In the genomic region with DNA sequence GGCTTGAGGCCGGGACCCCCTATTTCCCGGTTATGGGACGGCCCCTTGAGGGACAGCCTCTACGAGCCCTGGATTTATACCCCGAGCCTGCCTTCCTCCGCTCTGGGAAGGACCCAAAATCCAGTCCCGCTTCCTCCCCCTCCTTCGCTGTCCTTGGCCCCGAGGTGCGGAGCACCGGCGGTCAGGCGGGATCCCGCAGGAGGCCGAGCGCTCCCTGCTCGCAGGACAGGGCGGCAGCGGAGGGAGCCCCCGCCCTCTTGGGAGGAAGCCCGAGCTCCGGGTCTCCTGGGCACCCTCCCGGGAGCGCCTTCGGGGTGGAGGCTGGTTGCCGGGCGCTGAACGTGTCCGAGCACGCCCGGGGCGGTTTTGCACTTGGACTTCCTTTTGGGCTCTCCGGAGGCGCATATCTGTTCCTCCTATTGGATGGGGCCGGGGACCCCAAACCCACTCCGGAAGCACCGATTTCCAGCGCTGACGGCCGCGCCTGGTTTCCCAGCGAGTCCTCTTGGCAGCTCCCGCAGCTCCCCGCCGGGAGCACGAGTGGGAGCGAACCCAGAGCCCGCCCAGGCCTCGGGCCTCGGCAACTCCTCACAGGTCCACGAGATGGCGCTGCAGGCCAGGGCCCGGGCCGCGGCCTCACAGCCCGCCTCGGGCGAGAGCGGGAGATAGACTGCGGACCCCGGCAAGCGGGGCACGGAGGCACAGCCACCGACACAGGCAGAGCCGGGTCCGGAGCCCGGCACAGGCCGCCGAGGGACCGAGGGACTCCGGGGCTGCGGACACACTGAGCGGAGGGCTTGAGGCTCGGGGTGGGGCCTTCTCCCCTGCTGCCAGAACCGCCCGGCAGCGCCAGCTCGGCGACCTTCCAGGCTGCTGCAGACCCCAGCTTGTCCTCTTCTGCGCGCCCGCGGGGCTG, we compare ENCODE assay signal across 9 cellular contexts. TPM values are rescaled to one million over a fixed set of nuclear protein-coding genes. Genes with fewer than 3 reads are reported as not detected.
A peak's percentile ranks its signal among the peaks of the same experiment; 100 is the strongest.
DNase-seq lines count a peak whose midpoint lies in the region; ATAC-seq, FAIRE-seq and TF ChIP-seq lines count a peak whose summit lies in the region.
"Had no signal": no experiment of that assay in that cellular context is flagged by ENCODE, and none has a peak within 500 bp of the region (broad histone marks: within the 10 kb centered on the region; RNA-seq: fewer than 3 reads in every experiment).

No MANE protein-coding gene starts in this region.

- DNase-seq in BE2C, result peak; percentile 90
- DNase-seq in NCI-H774 (lab: John Stamatoyannopoulos, UW), result peak; percentile 85
- peak; percentile 78 for DNase-seq in activated CD8-positive, alpha-beta memory T cell treated with anti-CD3 and anti-CD28 coated beads, Interleukin-2, amount 10 ng/mL, durations not matched to agents 7 days and 5 days
- DNase-seq in endothelial cell of umbilical vein (ENCODE audit: low read depth, low spot score), result peak; percentile 70
- peak; percentile 83 for DNase-seq in midbrain (lab: John Stamatoyannopoulos, UW)
- DNase-seq in stimulated activated CD8-positive, alpha-beta memory T cell treated with anti-CD3 and anti-CD28 coated beads, Interleukin-2, amount 100 ng/mL, for 1 hour (ENCODE audit: low read depth in 2 of 2), result peak; percentile 61 to 67

- H3K36me3 ChIP-seq in BE2C (peaks cover 17% of the 10 kb centered on the region), endothelial cell of umbilical vein (ENCODE audit: control insufficient read depth in 2 of 2, extremely low read depth in 1 of 2, insufficient read depth in 2 of 2, low read length in 2 of 2) (no peaks in the 10 kb centered on the region)

- peaks cover 40% of the 10 kb centered on the region for H3K27me3 Mint-ChIP-seq in activated CD8-positive, alpha-beta memory T cell treated with anti-CD3 and anti-CD28 coated beads, Interleukin-2, amount 10 ng/mL, durations not matched to agents 7 days and 5 days

- H3K4me1 ChIP-seq in BE2C, result no peaks in the 10 kb centered on the region; the same call in none of the 2 replicates
- H3K4me1 ChIP-seq in endothelial cell of umbilical vein (ENCODE audit: control insufficient read depth, extremely low read depth, insufficient read depth, low read length), result peaks cover 14% of the 10 kb centered on the region

- H4K20me1 ChIP-seq in endothelial cell of umbilical vein (replicated peaks; ENCODE audit: control insufficient read depth, extremely low read depth, insufficient read depth, low read length), result no peaks in the 10 kb centered on the region

- FAIRE-seq in endothelial cell of umbilical vein (lab: Jason Lieb, UNC), result peak; percentile 83
- FAIRE-seq: TTC549 had no signal

- no peak overlapping the region for H3K9ac ChIP-seq in endothelial cell of umbilical vein (replicated peaks; ENCODE audit: extremely low read depth, insufficient read depth, low read length)

- H3K9me3 ChIP-seq in BE2C (no peaks in the 10 kb centered on the region), endothelial cell of umbilical vein (replicated peaks; ENCODE audit: control insufficient read depth, insufficient read depth, low read length) (no peaks in the 10 kb centered on the region)

- intact Hi-C loops in endothelial cell of umbilical vein (cut with micrococcal nuclease), result loop anchor here (1.0 to 2.0 kb wide), 8 partner anchors 139 to 692 kb away; no protein-coding TSS in a partner anchor

- peak overlapping the region; percentile 55 for H3K4me3 Mint-ChIP-seq in activated CD8-positive, alpha-beta memory T cell treated with anti-CD3 and anti-CD28 coated beads, Interleukin-2, amount 10 ng/mL, durations not matched to agents 7 days and 5 days

- TF ChIP-seq CTCF in BE2C (IDR thresholded peaks at IDR 0.05; ENCODE audit: low read depth, low read length), result peak; percentile 93
- peak; percentile 94 to 99 for TF ChIP-seq CTCF in endothelial cell of umbilical vein (IDR thresholded peaks at IDR 0.05; ENCODE audit: extremely low read depth in 1 of 2, insufficient read depth in 1 of 2, low read depth in 1 of 2, low read length in 2 of 2)

- H3K9me3 Mint-ChIP-seq in activated CD8-positive, alpha-beta memory T cell treated with anti-CD3 and anti-CD28 coated beads, Interleukin-2, amount 10 ng/mL, durations not matched to agents 7 days and 5 days (ENCODE audit: low read depth), result no peaks in the 10 kb centered on the region

- TSS peak; percentile 19 for BruUV-seq in endothelial cell of umbilical vein (replicated peaks; lab: Mats Ljungman, UMichigan)

- H3K27ac ChIP-seq in endothelial cell of umbilical vein (ENCODE audit: insufficient read depth, low read depth, low read length), result no peak overlapping the region

- no peak overlapping the region for H3K27ac Mint-ChIP-seq in activated CD8-positive, alpha-beta memory T cell treated with anti-CD3 and anti-CD28 coated beads, Interleukin-2, amount 10 ng/mL, durations not matched to agents 7 days and 5 days

- H3K36me3 Mint-ChIP-seq in activated CD8-positive, alpha-beta memory T cell treated with anti-CD3 and anti-CD28 coated beads, Interleukin-2, amount 10 ng/mL, durations not matched to agents 7 days and 5 days, result peaks cover 2% of the 10 kb centered on the region

- peak overlapping the region; percentile 90 for H2AFZ ChIP-seq in endothelial cell of umbilical vein (ENCODE audit: low read depth, low read length)

- CTCF ChIA-PET in activated CD8-positive, alpha-beta memory T cell treated with anti-CD3 and anti-CD28 coated beads, Interleukin-2, amount 10 ng/mL, durations not matched to agents 7 days and 5 days (lab: Charles Lee), result interaction anchor here (0.6 to 2.3 kb wide), 29 partner anchors 9 to 697 kb away, joined by 3 to 12 read pairs (median 4); partner anchors contain the start of gene TBX4
- CTCF ChIA-PET in endothelial cell of umbilical vein (lab: Charles Lee), result interaction anchor here (0.6 to 6.4 kb wide), 45 partner anchors 9 to 767 kb away, joined by 3 to 87 read pairs (median 5); partner anchors contain the start of gene TBX2

- ATAC-seq in GM19324 (IDR thresholded peaks at IDR 0.05; ENCODE audit: low FRiP score, unreplicated experiment) (peak; percentile 45), HG03469 (IDR thresholded peaks at IDR 0.05; ENCODE audit: unreplicated experiment) (peak; percentile 47)
- ATAC-seq in activated CD8-positive, alpha-beta memory T cell treated with anti-CD3 and anti-CD28 coated beads, Interleukin-2, amount 10 ng/mL, durations not matched to agents 7 days and 5 days, result peak; percentile 74

- peak overlapping the region; percentile 85 for H3K4me3 ChIP-seq in BE2C (ENCODE audit: low read depth, low read length)
- peak overlapping the region; percentile 6 to 43 (median 31) for H3K4me3 ChIP-seq in endothelial cell of umbilical vein (replicated peaks in 1 of 3; ENCODE audit: insufficient read depth in 1 of 3, low read depth in 1 of 3, low read length in 3 of 3)

- H3K4me2 ChIP-seq in endothelial cell of umbilical vein (ENCODE audit: insufficient read depth, low read length), result peak overlapping the region; percentile 67

- dilution Hi-C loops in endothelial cell of umbilical vein (cut with MboI; ENCODE audit: extremely low pct_ligation_motif_present, low sequenced_read_pairs), result no loop called here

- POLR2A ChIA-PET in endothelial cell of umbilical vein (lab: Charles Lee), result interaction anchor here (0.6 kb wide), 1 partner anchor 172 kb away, joined by 3 read pairs; no protein-coding TSS in a partner anchor

- no peaks in the 10 kb centered on the region for H3K79me2 ChIP-seq in endothelial cell of umbilical vein (ENCODE audit: control insufficient read depth, insufficient read depth, low read length)

- peaks cover 15% of the 10 kb centered on the region for H3K4me1 Mint-ChIP-seq in activated CD8-positive, alpha-beta memory T cell treated with anti-CD3 and anti-CD28 coated beads, Interleukin-2, amount 10 ng/mL, durations not matched to agents 7 days and 5 days

- H3K27me3 ChIP-seq in BE2C, result no peaks in the 10 kb centered on the region
- peaks cover 35 to 38% of the 10 kb centered on the region in 2 experiments for H3K27me3 ChIP-seq in endothelial cell of umbilical vein (ENCODE audit: control insufficient read depth in 2 of 2, insufficient read depth in 2 of 2, low read length in 2 of 2)

- TF ChIP-seq POLR2A in endothelial cell of umbilical vein (IDR thresholded peaks at IDR 0.05; ENCODE audit: low read depth, low read length), result no peak

- H3K9me1 ChIP-seq in endothelial cell of umbilical vein (replicated peaks; ENCODE audit: control insufficient read depth, extremely low read depth, insufficient read depth, low read length), result no peaks in the 10 kb centered on the region

TF ChIP-seq in endothelial cell of umbilical vein, 7 proteins besides CTCF, POLR2A, EP300 and RAD21 (continues in another document):
- TF ChIP-seq MYC (IDR thresholded peaks at IDR 0.05; ENCODE audit: low read depth, low read length) (no peak), POLR2AphosphoS5 (IDR thresholded peaks at IDR 0.05; ENCODE audit: insufficient read depth, low read depth, low read length) (peak; percentile 19), EZH2 (IDR thresholded peaks at IDR 0.05; ENCODE audit: borderline replicate concordance, low read depth, low read length, severe bottlenecking) (peak; percentile 60), FOS (IDR thresholded peaks at IDR 0.05; ENCODE audit: borderline replicate concordance, insufficient read depth, low read length) (no peak)

RNA-seq across cellular contexts. Expression of gene TBX2, which starts 12.6 kb away (rescaled TPM):
- polyA plus RNA-seq in BE2C (2012; ENCODE audit: insufficient read depth, insufficient read length, low read depth), result 107 TPM
- total RNA-seq in activated CD8-positive, alpha-beta memory T cell treated with anti-CD3 and anti-CD28 coated beads, Interleukin-2, amount 10 ng/mL, durations not matched to agents 7 days and 5 days, result not detected
- not detected in 2 replicates for total RNA-seq in endothelial cell of umbilical vein
- not detected in 2 replicates for polyA plus RNA-seq in endothelial cell of umbilical vein
- polyA plus RNA-seq in endothelial cell of umbilical vein (2011; cell fraction: cytosol; rRNA removed), result 0.01 TPM in 1 of 2 replicates, not detected in the other
- not detected in 2 replicates for polyA plus RNA-seq in endothelial cell of umbilical vein (2011; cell fraction: nucleus; rRNA removed)
- not detected in 2 replicates for polyA plus RNA-seq in endothelial cell of umbilical vein (2012)
- not detected in 2 replicates for polyA minus RNA-seq in endothelial cell of umbilical vein
- 0.82 TPM for polyA minus RNA-seq in endothelial cell of umbilical vein (2011; cell fraction: cytosol; rRNA and poly(A)+ RNA removed)
- polyA minus RNA-seq in endothelial cell of umbilical vein (2011; cell fraction: nucleus; rRNA and poly(A)+ RNA removed), result not detected in 2 replicates

RNA-seq across cellular contexts. Expression of gene TBX4, which starts 40.0 kb away (rescaled TPM):
- 1.6 TPM for polyA plus RNA-seq in BE2C (2012; ENCODE audit: insufficient read depth, insufficient read length, low read depth)
- total RNA-seq in activated CD8-positive, alpha-beta memory T cell treated with anti-CD3 and anti-CD28 coated beads, Interleukin-2, amount 10 ng/mL, durations not matched to agents 7 days and 5 days, result not detected
- total RNA-seq in endothelial cell of umbilical vein, result not detected in 2 replicates
- polyA plus RNA-seq in endothelial cell of umbilical vein, result not detected in 2 replicates
- polyA plus RNA-seq in endothelial cell of umbilical vein (2011; cell fraction: cytosol; rRNA removed), result not detected in 2 replicates
- not detected in 2 replicates for polyA plus RNA-seq in endothelial cell of umbilical vein (2011; cell fraction: nucleus; rRNA removed)
- polyA plus RNA-seq in endothelial cell of umbilical vein (2012), result not detected in 2 replicates
- not detected in 2 replicates for polyA minus RNA-seq in endothelial cell of umbilical vein
- polyA minus RNA-seq in endothelial cell of umbilical vein (2011; cell fraction: cytosol; rRNA and poly(A)+ RNA removed), result not detected
- not detected in 2 replicates for polyA minus RNA-seq in endothelial cell of umbilical vein (2011; cell fraction: nucleus; rRNA and poly(A)+ RNA removed)
